ENCODE assay signal across 1 cellular context in the genomic region with DNA sequence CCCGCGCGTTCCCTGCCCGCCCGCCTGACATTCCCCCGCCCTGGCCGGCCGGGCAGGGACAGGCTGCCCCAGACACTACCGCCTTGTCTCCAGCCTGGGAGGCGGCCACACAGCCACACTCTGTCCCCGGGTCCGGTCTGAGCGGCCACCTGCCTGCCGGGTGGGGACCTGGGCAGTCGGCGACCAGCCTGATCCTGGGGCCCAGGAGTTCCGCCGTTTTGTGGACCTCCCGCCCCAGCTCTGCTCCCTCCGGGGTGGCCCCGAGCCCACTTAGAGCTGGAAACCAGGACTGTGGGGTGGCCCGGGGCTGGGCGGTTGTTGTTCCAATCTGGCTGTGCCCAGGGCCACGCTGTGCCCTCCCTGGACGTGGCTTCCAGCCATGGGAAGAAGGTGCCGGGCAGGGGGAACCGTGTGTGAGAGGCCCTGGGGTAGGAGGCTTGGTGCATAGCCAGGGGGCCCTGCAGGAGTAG.
TF ChIP-seq lines count a peak whose summit lies in the region.

No MANE protein-coding gene starts in this region.

TF ChIP-seq in WTC11, 78 proteins besides CTCF, POLR2A, EP300 and RAD21 (continued from another document):
- TF ChIP-seq, protein P1, sequence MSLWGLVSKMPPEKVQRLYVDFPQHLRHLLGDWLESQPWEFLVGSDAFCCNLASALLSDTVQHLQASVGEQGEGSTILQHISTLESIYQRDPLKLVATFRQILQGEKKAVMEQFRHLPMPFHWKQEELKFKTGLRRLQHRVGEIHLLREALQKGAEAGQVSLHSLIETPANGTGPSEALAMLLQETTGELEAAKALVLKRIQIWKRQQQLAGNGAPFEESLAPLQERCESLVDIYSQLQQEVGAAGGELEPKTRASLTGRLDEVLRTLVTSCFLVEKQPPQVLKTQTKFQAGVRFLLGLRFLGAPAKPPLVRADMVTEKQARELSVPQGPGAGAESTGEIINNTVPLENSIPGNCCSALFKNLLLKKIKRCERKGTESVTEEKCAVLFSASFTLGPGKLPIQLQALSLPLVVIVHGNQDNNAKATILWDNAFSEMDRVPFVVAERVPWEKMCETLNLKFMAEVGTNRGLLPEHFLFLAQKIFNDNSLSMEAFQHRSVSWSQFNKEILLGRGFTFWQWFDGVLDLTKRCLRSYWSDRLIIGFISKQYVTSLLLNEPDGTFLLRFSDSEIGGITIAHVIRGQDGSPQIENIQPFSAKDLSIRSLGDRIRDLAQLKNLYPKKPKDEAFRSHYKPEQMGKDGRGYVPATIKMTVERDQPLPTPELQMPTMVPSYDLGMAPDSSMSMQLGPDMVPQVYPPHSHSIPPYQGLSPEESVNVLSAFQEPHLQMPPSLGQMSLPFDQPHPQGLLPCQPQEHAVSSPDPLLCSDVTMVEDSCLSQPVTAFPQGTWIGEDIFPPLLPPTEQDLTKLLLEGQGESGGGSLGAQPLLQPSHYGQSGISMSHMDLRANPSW (CRISPR knock-in tag; conservative IDR thresholded peaks at IDR 0.05; ENCODE audit: low read depth), result no peak
- TF ChIP-seq ETV6 (CRISPR knock-in tag; IDR thresholded peaks at IDR 0.05), result no peak
- no peak for TF ChIP-seq NFE2L1 (CRISPR knock-in tag; IDR thresholded peaks at IDR 0.05)
- no peak for TF ChIP-seq CREB1 (CRISPR knock-in tag; IDR thresholded peaks at IDR 0.05)
